ENCODE assay signal across 7 cellular contexts in genomic region chr2:210524533-210524932, GRCh38. TPM values are rescaled to one million over a fixed set of nuclear protein-coding genes. Genes with fewer than 3 reads are reported as not detected.
"Had no signal": no experiment of that assay in that cellular context is flagged by ENCODE, and none has a peak within 500 bp of the region (broad histone marks: within the 10 kb centered on the region; RNA-seq: fewer than 3 reads in every experiment).

No MANE protein-coding gene starts in this region.

- DNase-seq: H9, HCEC 1CT, IMR-90, KG1 had no signal

- H3K4me3 ChIP-seq: GM23338, K562 had no signal

- ATAC-seq: GM23338, K562 had no signal

RNA-seq across cellular contexts. Expression of gene CPS1, which starts 31.9 kb away (rescaled TPM):
- total RNA-seq: HT-29 had no signal
